ENCODE assay signal across 8 cellular contexts in genomic region chr7:121872831-121873764, GRCh38. TPM values are rescaled to one million over a fixed set of nuclear protein-coding genes. Genes with fewer than 3 reads are reported as not detected.
A peak's percentile ranks its signal among the peaks of the same experiment; 100 is the strongest.
DNase-seq lines count a peak whose midpoint lies in the region; ATAC-seq and TF ChIP-seq lines count a peak whose summit lies in the region.

Gene PTPRZ1 (plus strand): TSS chr7:121873161. CDS start chr7:121873500, 339 bp downstream.

- peak within 1 kb of the TSS; percentile 52 for H3K4me3 Mint-ChIP-seq in activated naive CD4-positive, alpha-beta T cell treated with anti-CD3 and anti-CD28 coated beads for 36 hours

- peaks cover 1% of the 10 kb centered on the region for H3K9me3 Mint-ChIP-seq in activated naive CD4-positive, alpha-beta T cell treated with anti-CD3 and anti-CD28 coated beads for 36 hours

- TF ChIP-seq POLR2A in Peyer's patch (IDR thresholded peaks at IDR 0.05) (no peak), esophagus muscularis mucosa (IDR thresholded peaks at IDR 0.05; ENCODE audit: low read depth) (no peak), uterus (IDR thresholded peaks at IDR 0.05) (no peak)

- peaks cover 2% of the 10 kb centered on the region for H3K36me3 Mint-ChIP-seq in activated naive CD4-positive, alpha-beta T cell treated with anti-CD3 and anti-CD28 coated beads for 36 hours (ENCODE audit: low read depth)

- CTCF ChIA-PET in activated naive CD4-positive, alpha-beta T cell treated with anti-CD3 and anti-CD28 coated beads for 36 hours (lab: Charles Lee): no interaction called here

- H3K27me3 ChIP-seq in Peyer's patch: peaks cover 0 to 3% of the 10 kb centered on the region in 2 donors
- H3K27me3 ChIP-seq in esophagus muscularis mucosa: peaks cover 0 to 49% (median 3%) of the 10 kb centered on the region in 4 donors
- peaks cover 7% of the 10 kb centered on the region for H3K27me3 ChIP-seq in mucosa of stomach (ENCODE audit: control insufficient read depth, insufficient read depth, low read length)
- H3K27me3 ChIP-seq in uterus: peaks cover 0 to 5% of the 10 kb centered on the region in 2 donors

- H3K27me3 Mint-ChIP-seq in activated naive CD4-positive, alpha-beta T cell treated with anti-CD3 and anti-CD28 coated beads for 36 hours (ENCODE audit: low read depth): peaks cover 34% of the 10 kb centered on the region

- peak within 1 kb of the TSS in 3 of 4 donors; percentile 1 to 53 (median 48) for H3K4me3 ChIP-seq in Peyer's patch
- peak within 1 kb of the TSS; percentile 53 to 66 (median 58) for H3K4me3 ChIP-seq in esophagus muscularis mucosa
- peak within 1 kb of the TSS; percentile 70 for H3K4me3 ChIP-seq in mucosa of stomach (ENCODE audit: low read length)
- H3K4me3 ChIP-seq in uterus: peak within 1 kb of the TSS; percentile 23 to 40

- DNase-seq in activated naive CD4-positive, alpha-beta T cell treated with anti-CD3 and anti-CD28 coated beads for 36 hours: no peak
- no peak for DNase-seq in activated naive CD4-positive, alpha-beta T cell treated with Interleukin-2 at 50 U/mL for 16 hours
- DNase-seq in Peyer's patch: peak in 1 of 3 donors; percentile 53
- DNase-seq in esophagus muscularis mucosa (ENCODE audit: extremely low spot score): no peak
- DNase-seq in uterus: no peak

- intact Hi-C loops in activated naive CD4-positive, alpha-beta T cell treated with anti-CD3 and anti-CD28 coated beads for 36 hours (cut with micrococcal nuclease): no loop called here
- intact Hi-C loops in esophagus muscularis mucosa (cut with DNase I): no loop called here
- intact Hi-C loops in uterus (cut with DNase I; ENCODE audit: low total_unique reads): no loop called here

- H3K4me1 Mint-ChIP-seq in activated naive CD4-positive, alpha-beta T cell treated with anti-CD3 and anti-CD28 coated beads for 36 hours (ENCODE audit: low read depth): peaks cover 4% of the 10 kb centered on the region

- TF ChIP-seq CTCF in Peyer's patch (IDR thresholded peaks at IDR 0.05) (no peak), esophagus muscularis mucosa (IDR thresholded peaks at IDR 0.05) (no peak), uterus (IDR thresholded peaks at IDR 0.05) (no peak)

- H3K36me3 ChIP-seq in Peyer's patch: no peaks in the 10 kb centered on the region
- H3K36me3 ChIP-seq in esophagus muscularis mucosa: no peaks in the 10 kb centered on the region
- H3K36me3 ChIP-seq in mucosa of stomach (ENCODE audit: control insufficient read depth, insufficient read depth, low read length): no peaks in the 10 kb centered on the region
- H3K36me3 ChIP-seq in uterus: no peaks in the 10 kb centered on the region

- under 1% methylated on average over 47 of the region's 85 CpGs for WGBS in esophagus muscularis mucosa

- H3K9me3 ChIP-seq in Peyer's patch (no peaks in the 10 kb centered on the region), esophagus muscularis mucosa (no peaks in the 10 kb centered on the region), mucosa of stomach (ENCODE audit: control insufficient read depth, low read length) (no peaks in the 10 kb centered on the region), uterus (no peaks in the 10 kb centered on the region)

- ATAC-seq in HG02852 (IDR thresholded peaks at IDR 0.05; ENCODE audit: unreplicated experiment): no peak
- ATAC-seq in HG02571 (IDR thresholded peaks at IDR 0.05; ENCODE audit: unreplicated experiment): no peak

- H3K4me1 ChIP-seq in Peyer's patch (peaks cover 0 to 6% (median 0%) of the 10 kb centered on the region in 4 donors), esophagus muscularis mucosa (peaks cover 3 to 21% (median 12%) of the 10 kb centered on the region in 4 donors), mucosa of stomach (ENCODE audit: control insufficient read depth, insufficient read depth, low read length) (no peaks in the 10 kb centered on the region), uterus (no peaks in the 10 kb centered on the region)

- H3K9ac ChIP-seq in mucosa of stomach (ENCODE audit: low read length): peak within 1 kb of the TSS; percentile 66

- no peak for TF ChIP-seq EP300 in esophagus muscularis mucosa (IDR thresholded peaks at IDR 0.05)

- H3K27ac ChIP-seq in Peyer's patch (no peak within 1 kb of the TSS), esophagus muscularis mucosa (replicated peaks in 1 of 4) (peak within 1 kb of the TSS; percentile 24 to 51 (median 38)), uterus (no peak within 1 kb of the TSS)

- no peak within 1 kb of the TSS for H3K27ac Mint-ChIP-seq in activated naive CD4-positive, alpha-beta T cell treated with anti-CD3 and anti-CD28 coated beads for 36 hours

RNA-seq across cellular contexts. Expression of gene PTPRZ1, which starts in this region (rescaled TPM):
- not detected for total RNA-seq in activated naive CD4-positive, alpha-beta T cell treated with anti-CD3 and anti-CD28 coated beads for 36 hours
- total RNA-seq in Peyer's patch: 1 to 10 TPM in 1 of 4 donors, under 1 TPM in 1, not detected in 2; 0.54 to 1.7 TPM
- total RNA-seq in esophagus muscularis mucosa: 10 to 100 TPM in 1 of 4 donors, 1 to 10 TPM in 3; 3.3 to 10.3 (median 5.4) TPM
- 1 to 10 TPM in 1 of 4 donors, under 1 TPM in 1, not detected in 2; 0.76 to 9.1 TPM for total RNA-seq in uterus

Comparison
In these comparisons a context has a peak if more than half of its experiments do, and no peak if none do; other contexts are left out.
1. H3K27ac ChIP-seq: peak in esophagus muscularis mucosa (4 of 4); none in Peyer's patch (0 of 4) and uterus (0 of 2).
2. Peak in every context shown above with its lines, with median percentiles within 50 percentile points of each other: H3K4me3 ChIP-seq.